24 cellular contexts compared by ENCODE assay signal in the genomic region with DNA sequence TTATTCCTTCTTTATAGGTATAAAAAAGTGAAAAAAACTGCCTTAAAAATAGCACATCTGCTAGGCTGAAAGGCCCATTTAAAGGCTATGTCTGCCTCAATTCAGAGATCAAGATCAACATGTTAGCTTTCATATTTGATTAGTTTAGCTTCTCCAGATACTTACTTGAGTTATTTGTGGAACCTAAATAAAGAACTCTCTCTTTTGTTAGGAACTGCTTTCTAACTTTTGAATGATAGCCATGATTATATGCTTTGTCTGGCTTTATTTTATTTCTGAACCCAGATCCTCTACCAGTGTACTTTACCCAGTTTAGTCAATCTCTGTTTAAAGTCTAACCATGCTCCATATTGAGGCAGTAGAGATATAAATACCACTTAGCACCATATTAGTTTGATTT.
"Had no signal": no experiment of that assay in that cellular context is flagged by ENCODE, and none has a peak within 500 bp of the region (broad histone marks: within the 10 kb centered on the region; RNA-seq: fewer than 3 reads in every experiment).

No MANE protein-coding gene starts in this region.

- H3K36me3 ChIP-seq: colonic mucosa, esophagus squamous epithelium, gastrocnemius medialis, heart right ventricle, left lung, lower lobe of right lung had no signal

- H3K36me3 Mint-ChIP-seq: naive thymus-derived CD4-positive, alpha-beta T cell had no signal

- H3K4me1 Mint-ChIP-seq: endodermal cell; naive thymus-derived CD4-positive, alpha-beta T cell had no signal

- H3K27ac ChIP-seq: colonic mucosa, epithelial cell of prostate, esophagus squamous epithelium, gastrocnemius medialis, heart right ventricle, left lung, lower lobe of right lung had no signal

- H3K9me3 ChIP-seq: colonic mucosa, esophagus squamous epithelium, gastrocnemius medialis, heart right ventricle, left lung, lower lobe of right lung had no signal

- H3K27me3 ChIP-seq: esophagus squamous epithelium, gastrocnemius medialis, heart right ventricle, left lung had no signal

- DNase-seq: colonic mucosa; cortex of kidney; effector CD8-positive, alpha-beta T cell; effector memory CD8-positive, alpha-beta T cell; endodermal cell; erythroblast; esophagus squamous epithelium; foreskin fibroblast; foreskin melanocyte; gastrocnemius medialis; glutamatergic neuron; head of caudate nucleus; heart right ventricle; hippocampal formation; left cardiac atrium; left lung; left ventricle myocardium superior; lower lobe of right lung; mesenchymal stem cell; midbrain; naive thymus-derived CD4-positive, alpha-beta T cell had no signal

- H3K27ac Mint-ChIP-seq: dendritic cell treated with granulocyte-macrophage colony-stimulating factor and Interleukin-4, amounts not matched to agents 40 ng/mL and 50 ng/mL, for 4 days; effector memory CD8-positive, alpha-beta T cell; endodermal cell; naive thymus-derived CD4-positive, alpha-beta T cell had no signal

- H3K4me1 ChIP-seq: colonic mucosa, esophagus squamous epithelium, gastrocnemius medialis, heart right ventricle, left lung, lower lobe of right lung had no signal

- H3K4me3 Mint-ChIP-seq: dendritic cell treated with granulocyte-macrophage colony-stimulating factor and Interleukin-4, amounts not matched to agents 40 ng/mL and 50 ng/mL, for 4 days; effector memory CD8-positive, alpha-beta T cell; endodermal cell; naive thymus-derived CD4-positive, alpha-beta T cell had no signal

- H3K4me3 ChIP-seq: colonic mucosa, esophagus squamous epithelium, gastrocnemius medialis, heart right ventricle, left lung, lower lobe of right lung had no signal

- H3K27me3 Mint-ChIP-seq: dendritic cell treated with granulocyte-macrophage colony-stimulating factor and Interleukin-4, amounts not matched to agents 40 ng/mL and 50 ng/mL, for 4 days; effector memory CD8-positive, alpha-beta T cell; naive thymus-derived CD4-positive, alpha-beta T cell had no signal

- H3K9me3 Mint-ChIP-seq: dendritic cell treated with granulocyte-macrophage colony-stimulating factor and Interleukin-4, amounts not matched to agents 40 ng/mL and 50 ng/mL, for 4 days; endodermal cell had no signal

- ATAC-seq: effector memory CD8-positive, alpha-beta T cell; esophagus mucosa; gastrocnemius medialis; heart right ventricle; left cardiac atrium; left lung; left ventricle myocardium superior; lower lobe of right lung; naive thymus-derived CD4-positive, alpha-beta T cell had no signal
